ENCODE assay signal across 17 cellular contexts in genomic region chr4:55364691-55365346, GRCh38. TPM values are rescaled to one million over a fixed set of nuclear protein-coding genes. Genes with fewer than 3 reads are reported as not detected.
DNase-seq lines count a peak whose midpoint lies in the region; ATAC-seq lines count a peak whose summit lies in the region.
"Had no signal": no experiment of that assay in that cellular context is flagged by ENCODE, and none has a peak within 500 bp of the region (broad histone marks: within the 10 kb centered on the region; RNA-seq: fewer than 3 reads in every experiment).

No MANE protein-coding gene starts in this region.

- H3K9me3 ChIP-seq in HUES64 (ENCODE audit: insufficient read depth, low read depth, low read length), result no peaks in the 10 kb centered on the region
- no peaks in the 10 kb centered on the region for H3K9me3 ChIP-seq in iPS-20b (ENCODE audit: insufficient read depth, low read depth, low read length)
- H3K9me3 ChIP-seq: suprapubic skin had no signal

- peak overlapping the region; percentile 59; the same call in 1 of the 2 replicates for H3K27ac ChIP-seq in HUES64 (ENCODE audit: low read depth, low read length)
- no peak overlapping the region for H3K27ac ChIP-seq in iPS-20b (ENCODE audit: low read length)
- H3K27ac ChIP-seq: suprapubic skin had no signal

- 75% methylated on average over 9 of the region's 9 CpGs for WGBS in HUES64

- H3K36me3 ChIP-seq in HUES64 (ENCODE audit: insufficient read depth, low read length), result peaks cover 9% of the 10 kb centered on the region; the same call in 1 of the 2 replicates
- peaks cover 4% of the 10 kb centered on the region; the same call in 1 of the 2 replicates for H3K36me3 ChIP-seq in iPS-20b (ENCODE audit: insufficient read depth, low read depth, low read length)

- H3K9ac ChIP-seq in HUES64 (ENCODE audit: low read depth, low read length), result peak overlapping the region; percentile 23; the same call in 1 of the 2 replicates
- H3K9ac ChIP-seq in iPS-20b (ENCODE audit: low read depth, low read length), result peak overlapping the region; percentile 10

- peaks cover 31% of the 10 kb centered on the region for H3K4me1 ChIP-seq in HUES64 (ENCODE audit: insufficient read depth, low read length)
- H3K4me1 ChIP-seq in iPS-20b (ENCODE audit: insufficient read depth, low read length), result peaks cover 23% of the 10 kb centered on the region

- no peaks in the 10 kb centered on the region for H3K27me3 ChIP-seq in HUES64 (ENCODE audit: insufficient read depth, low read length)
- no peaks in the 10 kb centered on the region for H3K27me3 ChIP-seq in iPS-20b (ENCODE audit: insufficient read depth, low read length)
- H3K27me3 ChIP-seq: suprapubic skin had no signal

- H3K4me3 ChIP-seq in HUES64 (ENCODE audit: low read length) (0 out of 2 replicates have a peak overlapping the region, but pooled peaks have one; percentile 15), iPS-20b (ENCODE audit: low read length) (peak overlapping the region; percentile 3)
- H3K4me3 ChIP-seq: suprapubic skin had no signal

- DNase-seq in dermis blood vessel endothelial cell (peak; percentile 83), putamen (ENCODE audit: low spot score) (peak; percentile 95), NCI-H1417 treated with DMSO at 0.1 percent for 48 hours (lab: John Stamatoyannopoulos, UW) (no peak)
- DNase-seq: activated B cell treated with CpG ODN at 0.5 μM for 24 hours; activated naive CD8-positive, alpha-beta T cell treated with anti-CD3 and anti-CD28 coated beads, Interleukin-2, amount 10 ng/mL, durations not matched to agents 7 days and 5 days; Calu3; KG1; NCI-H1092; NCI-H69; SIG-M5; stimulated activated CD8-positive, alpha-beta memory T cell treated with anti-CD3 and anti-CD28 coated beads, Interleukin-4, amount 100 ng/mL, for 48 hours had no signal

- no peak for ATAC-seq in HG02885 (IDR thresholded peaks at IDR 0.05; ENCODE audit: poor library complexity, unreplicated experiment)
- no peak for ATAC-seq in HG02588 (IDR thresholded peaks at IDR 0.05; ENCODE audit: unreplicated experiment)
- ATAC-seq: left lobe of liver had no signal

RNA-seq across cellular contexts. Expression of gene SRD5A3, which starts 18.8 kb away (rescaled TPM):
- polyA plus RNA-seq in HUES64 (2013, experiment 1 of 2), result 23.6 TPM
- polyA plus RNA-seq in HUES64 (2013, experiment 2 of 2), result 23.1 TPM
- 9.2 and 12.7 TPM in 2 replicates for total RNA-seq in dermis blood vessel endothelial cell

RNA-seq across cellular contexts. Expression of gene TMEM165, which starts 30.9 kb away (rescaled TPM):
- 57.2 TPM for polyA plus RNA-seq in HUES64 (2013, experiment 1 of 2)
- polyA plus RNA-seq in HUES64 (2013, experiment 2 of 2), result 55.2 TPM
- 129 and 169 TPM in 2 replicates for total RNA-seq in dermis blood vessel endothelial cell
